8 cellular contexts compared by ENCODE assay signal in the genomic region with DNA sequence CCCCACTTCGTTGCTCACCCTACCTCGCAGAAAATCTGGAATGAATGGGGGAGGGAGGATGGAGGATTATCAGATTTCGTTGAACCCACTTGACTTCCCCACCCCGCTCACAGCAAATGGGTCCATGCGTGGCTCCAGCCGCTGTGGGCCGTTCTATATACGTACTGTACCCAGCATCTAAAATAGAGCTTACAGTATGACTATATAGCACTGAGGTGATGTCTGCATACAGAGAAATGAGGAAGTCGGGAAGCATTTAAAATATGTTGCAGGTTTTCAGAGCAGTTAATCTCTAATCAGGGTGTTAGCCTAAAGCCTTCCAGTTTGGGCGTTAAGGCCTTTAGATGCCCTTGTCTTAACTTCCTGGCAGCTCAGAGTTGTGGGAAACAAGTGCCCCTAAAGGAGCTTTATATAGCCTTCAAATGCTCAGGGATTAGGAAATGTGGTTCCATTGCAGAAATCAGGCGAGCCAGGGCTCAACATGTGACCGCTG. TPM values are rescaled to one million over a fixed set of nuclear protein-coding genes. Genes with fewer than 3 reads are reported as not detected.
DNase-seq lines count a peak whose midpoint lies in the region; ATAC-seq, FAIRE-seq and TF ChIP-seq lines count a peak whose summit lies in the region.

No MANE protein-coding gene starts in this region.

- H3K27me3 Mint-ChIP-seq in astrocyte (ENCODE audit: low read depth, unreplicated experiment): peaks cover 25% of the 10 kb centered on the region

- H3K27me3 ChIP-seq in astrocyte (ENCODE audit: insufficient read depth, low read length) (peaks cover 43% of the 10 kb centered on the region), sigmoid colon (peaks cover 3 to 21% (median 6%) of the 10 kb centered on the region in 3 donors)

- H3K9ac ChIP-seq in astrocyte (ENCODE audit: low read length): no peak overlapping the region

- ATAC-seq in GM21529 (IDR thresholded peaks at IDR 0.05; ENCODE audit: unreplicated experiment) (no peak), GM21447 (IDR thresholded peaks at IDR 0.05; ENCODE audit: unreplicated experiment) (no peak)

- H3K4me1 ChIP-seq in astrocyte (ENCODE audit: insufficient read depth, low read length): no peaks in the 10 kb centered on the region
- H3K4me1 ChIP-seq in sigmoid colon: peaks cover 0 to 19% (median 16%) of the 10 kb centered on the region in 4 donors

- no peak overlapping the region for H3K27ac Mint-ChIP-seq in astrocyte (ENCODE audit: unreplicated experiment)

- no peak overlapping the region for H2AFZ ChIP-seq in astrocyte (ENCODE audit: low read depth, low read length)

- WGBS in sigmoid colon, 2 donors: 21 to 22% methylated on average over 12 of the region's 12 CpGs

- H3K4me1 Mint-ChIP-seq in astrocyte (ENCODE audit: low read depth, unreplicated experiment): peaks cover 6% of the 10 kb centered on the region

- H3K4me3 Mint-ChIP-seq in astrocyte (ENCODE audit: unreplicated experiment): peak overlapping the region; percentile 79

- H3K36me3 Mint-ChIP-seq in astrocyte (ENCODE audit: low read depth, unreplicated experiment): no peaks in the 10 kb centered on the region

- no peaks in the 10 kb centered on the region for H3K79me2 ChIP-seq in astrocyte (ENCODE audit: insufficient read depth, low read length)

- H4K20me1 ChIP-seq in astrocyte (ENCODE audit: insufficient read depth, low read length): no peaks in the 10 kb centered on the region

- no peak for FAIRE-seq in astrocyte (lab: Jason Lieb, UNC)

- TF ChIP-seq CTCF in LNCaP clone FGC (IDR thresholded peaks at IDR 0.05; ENCODE audit: control insufficient read depth, extremely low read depth, insufficient read depth): no peak
- no peak for TF ChIP-seq CTCF in astrocyte (IDR thresholded peaks at IDR 0.05; ENCODE audit: insufficient read depth, low read depth, low read length)
- no peak for TF ChIP-seq CTCF in sigmoid colon (IDR thresholded peaks at IDR 0.05)

- DNase-seq in DMS53 treated with DMSO at 0.1 percent for 48 hours (lab: John Stamatoyannopoulos, UW; ENCODE audit: unreplicated experiment) (peak; percentile 15), LNCaP clone FGC (ENCODE audit: low read depth) (no peak), astrocyte (ENCODE audit: low read depth) (no peak), myocyte (ENCODE audit: low read depth) (peak; percentile 9), mesenteric fat pad (ENCODE audit: low spot score) (no peak), sigmoid colon (no peak)

- H3K27ac ChIP-seq in astrocyte (ENCODE audit: low read depth, low read length): no peak overlapping the region
- H3K27ac ChIP-seq in sigmoid colon: no peak overlapping the region

- TF ChIP-seq POLR2A in sigmoid colon (IDR thresholded peaks at IDR 0.05): no peak

- TF ChIP-seq EP300 in sigmoid colon (IDR thresholded peaks at IDR 0.05): no peak

- peak overlapping the region; percentile 79 for H3K4me2 ChIP-seq in astrocyte (ENCODE audit: low read length)

- intact Hi-C loops in sigmoid colon (cut with DNase I): no loop called here

- H3K9me3 ChIP-seq in astrocyte (ENCODE audit: insufficient read depth, low read depth, low read length) (no peaks in the 10 kb centered on the region), sigmoid colon (no peaks in the 10 kb centered on the region)

- H3K36me3 ChIP-seq in astrocyte (ENCODE audit: insufficient read depth, low read length): no peaks in the 10 kb centered on the region
- H3K36me3 ChIP-seq in sigmoid colon: no peaks in the 10 kb centered on the region

- no peaks in the 10 kb centered on the region for H3K9me3 Mint-ChIP-seq in astrocyte (ENCODE audit: unreplicated experiment)

- H3K4me3 ChIP-seq in LNCaP clone FGC (ENCODE audit: low read depth, low read length) (peak overlapping the region; percentile 61), astrocyte (ENCODE audit: insufficient read depth, low read depth, low read length) (no peak overlapping the region), sigmoid colon (peak overlapping the region in 1 of 4 donors; percentile 40)

RNA-seq across cellular contexts. Expression of a gene that starts 1.4 kb away (rescaled TPM):
- total RNA-seq in astrocyte (7.3 and 8.8 TPM in 2 replicates), myocyte (0.88 and 2.5 TPM in 2 replicates), mesenteric fat pad (0.39 TPM), sigmoid colon (1 to 10 TPM in 1 of 4 donors, under 1 TPM in 3; 0.16 to 1.4 (median 0.55) TPM)
- polyA plus RNA-seq in myocyte (2012): 1.5 TPM
- polyA plus RNA-seq in sigmoid colon: 10 to 100 TPM in 1 of 3 donors, 1 to 10 TPM in 2; 6.0 to 13.1 (median 6.7) TPM

Comparison
In these comparisons a context has a peak if more than half of its experiments do, and no peak if none do; other contexts are left out.
1. DNase-seq: peak in DMS53 treated with DMSO at 0.1 percent for 48 hours (single experiment) and myocyte (single experiment); none in LNCaP clone FGC (single experiment), astrocyte (single experiment), mesenteric fat pad (single experiment) and sigmoid colon (single experiment).